18 cellular contexts compared by ENCODE assay signal in the genomic region with DNA sequence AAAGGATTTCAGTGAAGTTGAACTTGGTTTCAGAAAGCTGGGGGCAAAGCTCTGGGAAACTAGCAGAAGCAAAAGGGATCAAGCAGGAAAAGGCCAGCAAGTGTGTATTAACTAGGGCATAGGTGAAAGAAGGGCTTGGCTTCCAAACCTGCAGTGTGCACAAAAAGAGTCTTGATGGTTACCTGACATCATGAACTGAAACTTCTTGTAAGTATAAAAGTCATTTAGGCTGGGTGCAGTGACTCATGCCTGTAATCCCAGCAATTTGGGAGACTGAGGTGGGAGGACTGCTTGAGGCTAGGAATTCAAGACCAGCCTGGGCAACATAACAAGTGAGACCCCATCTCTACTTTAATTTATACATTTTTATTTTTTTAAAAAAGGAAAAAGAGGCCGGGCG.
"Had no signal": no experiment of that assay in that cellular context is flagged by ENCODE, and none has a peak within 500 bp of the region (broad histone marks: within the 10 kb centered on the region; RNA-seq: fewer than 3 reads in every experiment).

No MANE protein-coding gene starts in this region.

- ATAC-seq: gastrocnemius medialis, heart right ventricle, left lobe of liver, mucosa of descending colon, natural killer cell, right cardiac atrium had no signal

- H3K9me3 ChIP-seq: gastrocnemius medialis, heart right ventricle, mucosa of descending colon, stomach, thoracic aorta, transverse colon had no signal

- DNase-seq: dermis blood vessel endothelial cell; gastrocnemius medialis; heart right ventricle; hypothalamus; mucosa of descending colon; natural killer cell; right cardiac atrium; small intestine; stimulated activated CD4-positive, alpha-beta T cell treated with anti-CD3 and anti-CD28 coated beads, Interleukin-12 subunit alpha, Interleukin-12 subunit beta, amount 100 ng/mL, for 4 hours; stimulated activated naive CD4-positive, alpha-beta T cell; stomach; substantia nigra; transverse colon had no signal

- H3K9me3 Mint-ChIP-seq: natural killer cell, neural crest cell had no signal

- H3K27ac ChIP-seq: gastrocnemius medialis, heart right ventricle, stomach, thoracic aorta, transverse colon had no signal

- H3K27me3 ChIP-seq: gastrocnemius medialis, heart right ventricle, stomach, transverse colon had no signal

- H3K4me3 ChIP-seq: gastrocnemius medialis, heart right ventricle, mucosa of descending colon, stomach, thoracic aorta, transverse colon had no signal

- H3K4me3 Mint-ChIP-seq: natural killer cell, neural crest cell had no signal

- FAIRE-seq: colon, islet of Langerhans, small intestine had no signal

- H3K27ac Mint-ChIP-seq: natural killer cell had no signal

- H3K4me1 ChIP-seq: gastrocnemius medialis, stomach, transverse colon had no signal

- H3K4me1 Mint-ChIP-seq: natural killer cell had no signal

- H3K36me3 Mint-ChIP-seq: natural killer cell had no signal

- H3K36me3 ChIP-seq: gastrocnemius medialis, thoracic aorta, transverse colon had no signal
